In the genomic region with DNA sequence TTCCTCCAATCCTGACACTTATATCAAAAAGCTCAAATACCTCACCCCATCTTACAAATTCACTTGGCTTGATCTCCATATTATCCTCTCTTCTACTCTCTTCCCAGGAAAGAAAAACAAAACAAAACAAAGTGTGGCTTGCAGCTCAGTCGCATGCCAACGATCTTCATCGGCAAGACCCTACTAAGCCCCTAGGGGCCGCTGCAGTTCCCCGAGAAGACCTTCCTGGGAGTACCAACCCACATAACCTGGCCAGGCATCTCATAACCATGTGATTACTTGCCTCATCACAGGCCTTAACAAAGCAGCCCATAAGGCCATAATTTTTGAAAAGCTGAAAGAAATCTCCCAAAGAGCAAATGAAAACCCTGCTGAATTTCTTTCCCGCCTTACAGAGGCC, we compare ENCODE assay signal across 9 cellular contexts.
A peak's percentile ranks its signal among the peaks of the same experiment; 100 is the strongest.
DNase-seq lines count a peak whose midpoint lies in the region; ATAC-seq and TF ChIP-seq lines count a peak whose summit lies in the region.
"Had no signal": no experiment of that assay in that cellular context is flagged by ENCODE, and none has a peak within 500 bp of the region (broad histone marks: within the 10 kb centered on the region; RNA-seq: fewer than 3 reads in every experiment).

No MANE protein-coding gene starts in this region.

- H3K9me3 Mint-ChIP-seq in activated naive CD8-positive, alpha-beta T cell treated with anti-CD3 and anti-CD28 coated beads, Interleukin-2, amount 10 ng/mL, durations not matched to agents 7 days and 5 days: peaks cover 27% of the 10 kb centered on the region
- peaks cover 23% of the 10 kb centered on the region for H3K9me3 Mint-ChIP-seq in natural killer cell treated with Interleukin-12 subunit alpha and Interleukin-12 subunit beta and Interleukin-15 and Interleukin-18, amount 100 ng/mL, for 72 hours
- H3K9me3 Mint-ChIP-seq in osteocyte (ENCODE audit: unreplicated experiment): peaks cover 16% of the 10 kb centered on the region

- no peak for TF ChIP-seq POLR2A in gastroesophageal sphincter (IDR thresholded peaks at IDR 0.05)

- no peak overlapping the region for H3K4me3 Mint-ChIP-seq in activated naive CD8-positive, alpha-beta T cell treated with anti-CD3 and anti-CD28 coated beads, Interleukin-2, amount 10 ng/mL, durations not matched to agents 7 days and 5 days
- H3K4me3 Mint-ChIP-seq in natural killer cell treated with Interleukin-12 subunit alpha and Interleukin-12 subunit beta and Interleukin-15 and Interleukin-18, amount 100 ng/mL, for 72 hours: peak overlapping the region; percentile 40
- H3K4me3 Mint-ChIP-seq in osteocyte (ENCODE audit: unreplicated experiment): no peak overlapping the region

- no peak overlapping the region for H3K4me3 ChIP-seq in gastroesophageal sphincter
- H3K4me3 ChIP-seq: adrenal gland had no signal

- H3K27me3 ChIP-seq in gastroesophageal sphincter: peaks cover 10% of the 10 kb centered on the region
- H3K27me3 ChIP-seq: adrenal gland had no signal

- DNase-seq in NCI-H2227 (lab: John Stamatoyannopoulos, UW; ENCODE audit: unreplicated experiment) (peak; percentile 32), NCI-H2227 treated with DMSO at 0.1 percent for 48 hours (lab: John Stamatoyannopoulos, UW) (no peak), NCI-H1417 (lab: John Stamatoyannopoulos, UW) (peak; percentile 37 to 56 (median 39)), osteocyte (ENCODE audit: extremely low spot score, unreplicated experiment) (no peak), glomerular visceral epithelial cell (ENCODE audit: extremely low spot score) (no peak)
- no peak for DNase-seq in activated naive CD8-positive, alpha-beta T cell treated with anti-CD3 and anti-CD28 coated beads, Interleukin-2, amount 10 ng/mL, durations not matched to agents 7 days and 5 days
- DNase-seq in natural killer cell treated with Interleukin-12 subunit alpha and Interleukin-12 subunit beta and Interleukin-15 and Interleukin-18, amount 100 ng/mL, for 72 hours (ENCODE audit: low spot score): no peak

- no peak for ATAC-seq in activated naive CD8-positive, alpha-beta T cell treated with anti-CD3 and anti-CD28 coated beads, Interleukin-2, amount 10 ng/mL, durations not matched to agents 7 days and 5 days (ENCODE audit: low read depth)
- ATAC-seq in natural killer cell treated with Interleukin-12 subunit alpha and Interleukin-12 subunit beta and Interleukin-15 and Interleukin-18, amount 100 ng/mL, for 72 hours: no peak
- no peak for ATAC-seq in gastroesophageal sphincter

- WGBS in gastroesophageal sphincter (ENCODE audit: low coverage in 1 of 2), 2 donors: 59 to 67% methylated on average over 6 of the region's 6 CpGs

- POLR2A ChIA-PET in activated naive CD8-positive, alpha-beta T cell treated with anti-CD3 and anti-CD28 coated beads, Interleukin-2, amount 10 ng/mL, durations not matched to agents 7 days and 5 days (lab: Charles Lee): no interaction called here

- no peaks in the 10 kb centered on the region for H3K27me3 Mint-ChIP-seq in activated naive CD8-positive, alpha-beta T cell treated with anti-CD3 and anti-CD28 coated beads, Interleukin-2, amount 10 ng/mL, durations not matched to agents 7 days and 5 days
- H3K27me3 Mint-ChIP-seq in natural killer cell treated with Interleukin-12 subunit alpha and Interleukin-12 subunit beta and Interleukin-15 and Interleukin-18, amount 100 ng/mL, for 72 hours: no peaks in the 10 kb centered on the region
- no peaks in the 10 kb centered on the region for H3K27me3 Mint-ChIP-seq in osteocyte (ENCODE audit: unreplicated experiment)

- TF ChIP-seq CTCF in osteocyte (IDR thresholded peaks at IDR 0.05) (no peak), gastroesophageal sphincter (IDR thresholded peaks at IDR 0.05) (no peak)

- peaks cover 0 to 38% (median 0%) of the 10 kb centered on the region in 3 donors for H3K9me3 ChIP-seq in gastroesophageal sphincter
- H3K9me3 ChIP-seq: adrenal gland had no signal

- no peak overlapping the region for H3K27ac ChIP-seq in gastroesophageal sphincter
- H3K27ac ChIP-seq: adrenal gland had no signal

- peaks cover 28% of the 10 kb centered on the region for H3K36me3 Mint-ChIP-seq in activated naive CD8-positive, alpha-beta T cell treated with anti-CD3 and anti-CD28 coated beads, Interleukin-2, amount 10 ng/mL, durations not matched to agents 7 days and 5 days
- H3K36me3 Mint-ChIP-seq in natural killer cell treated with Interleukin-12 subunit alpha and Interleukin-12 subunit beta and Interleukin-15 and Interleukin-18, amount 100 ng/mL, for 72 hours: peaks cover 27% of the 10 kb centered on the region
- H3K36me3 Mint-ChIP-seq in osteocyte (ENCODE audit: unreplicated experiment): no peaks in the 10 kb centered on the region

- peaks cover 21% of the 10 kb centered on the region for H3K4me1 Mint-ChIP-seq in activated naive CD8-positive, alpha-beta T cell treated with anti-CD3 and anti-CD28 coated beads, Interleukin-2, amount 10 ng/mL, durations not matched to agents 7 days and 5 days
- peaks cover 47 to 48% of the 10 kb centered on the region in 2 donors for H3K4me1 Mint-ChIP-seq in natural killer cell treated with Interleukin-12 subunit alpha and Interleukin-12 subunit beta and Interleukin-15 and Interleukin-18, amount 100 ng/mL, for 72 hours (ENCODE audit: low read depth in 2 of 2)
- H3K4me1 Mint-ChIP-seq in osteocyte (ENCODE audit: unreplicated experiment): no peaks in the 10 kb centered on the region

- no peaks in the 10 kb centered on the region for H3K36me3 ChIP-seq in gastroesophageal sphincter
- H3K36me3 ChIP-seq: adrenal gland had no signal

- no peaks in the 10 kb centered on the region for H3K4me1 ChIP-seq in gastroesophageal sphincter
- H3K4me1 ChIP-seq: adrenal gland had no signal

- no peak for TF ChIP-seq EP300 in gastroesophageal sphincter (IDR thresholded peaks at IDR 0.05)

- peak overlapping the region; percentile 2 for H3K27ac Mint-ChIP-seq in activated naive CD8-positive, alpha-beta T cell treated with anti-CD3 and anti-CD28 coated beads, Interleukin-2, amount 10 ng/mL, durations not matched to agents 7 days and 5 days
- H3K27ac Mint-ChIP-seq in natural killer cell treated with Interleukin-12 subunit alpha and Interleukin-12 subunit beta and Interleukin-15 and Interleukin-18, amount 100 ng/mL, for 72 hours: peak overlapping the region; percentile 7 to 8
- H3K27ac Mint-ChIP-seq in osteocyte (ENCODE audit: unreplicated experiment): no peak overlapping the region

Comparison
In these comparisons a context has a peak if more than half of its experiments do, and no peak if none do; other contexts are left out.
1. DNase-seq: peak in NCI-H2227 (single experiment) and NCI-H1417 (3 of 3); none in NCI-H2227 treated with DMSO at 0.1 percent for 48 hours (single experiment), activated naive CD8-positive, alpha-beta T cell treated with anti-CD3 and anti-CD28 coated beads, Interleukin-2, amount 10 ng/mL, durations not matched to agents 7 days and 5 days (single experiment), natural killer cell treated with Interleukin-12 subunit alpha and Interleukin-12 subunit beta and Interleukin-15 and Interleukin-18, amount 100 ng/mL, for 72 hours (single experiment), osteocyte (single experiment) and glomerular visceral epithelial cell (single experiment).